ENCODE assay signal across 18 cellular contexts in the genomic region with DNA sequence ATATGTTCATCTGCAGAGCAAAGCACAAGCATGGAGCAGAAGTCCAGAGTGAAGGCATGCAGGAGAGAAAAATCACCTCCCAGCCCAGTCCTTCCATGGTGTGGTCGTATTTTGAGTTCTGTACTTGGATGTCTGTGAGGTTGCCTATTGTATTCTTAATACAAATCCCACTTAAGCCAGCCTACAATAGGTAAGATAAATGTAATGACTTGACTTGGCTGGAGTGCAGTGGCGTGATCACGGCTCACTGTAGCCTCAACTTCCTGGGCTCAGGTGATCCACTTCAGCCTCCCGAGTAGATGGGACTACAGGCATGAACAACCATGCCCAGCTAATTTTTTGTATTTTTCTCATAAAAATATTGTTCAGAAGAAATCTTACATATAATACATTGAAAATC. TPM values are rescaled to one million over a fixed set of nuclear protein-coding genes. Genes with fewer than 3 reads are reported as not detected.
"Had no signal": no experiment of that assay in that cellular context is flagged by ENCODE, and none has a peak within 500 bp of the region (broad histone marks: within the 10 kb centered on the region; RNA-seq: fewer than 3 reads in every experiment).

No MANE protein-coding gene starts in this region.

RNA-seq across cellular contexts. Expression of a gene that starts 6.8 kb away (rescaled TPM):
- total RNA-seq: activated naive CD8-positive, alpha-beta T cell treated with anti-CD3 and anti-CD28 coated beads for 36 hours; activated naive CD8-positive, alpha-beta T cell treated with anti-CD3 and anti-CD28 coated beads, Interleukin-2, amount 10 ng/mL, durations not matched to agents 7 days and 5 days; activated T-cell treated with anti-CD3 and anti-CD28 coated beads, Interleukin-2, amount 50 U/mL, for 4 hours; activated T-helper 1 cell treated with anti-CD3 and anti-CD28 coated beads, Interleukin-12 subunit alpha, Interleukin-12 subunit beta, Interleukin-2, Interleukin-4 antibody, amounts not matched to agents 30 ng/mL and 10 ng/mL and 1 ng/mL, durations not matched to agents 14 hours and 24 hours and 36 hours; activated T-helper 17 cell treated with anti-CD3 and anti-CD28 coated beads, Interleukin-2, amount 50 U/mL, for 72 hours; activated T-helper 2 cell treated with anti-CD3 and anti-CD28 coated beads, Interferon-gamma antibody, Interleukin-2, Interleukin-4, amounts not matched to agents 10 μg/mL and 5 μg/mL and 100 μg/mL, durations not matched to agents 14 hours and 24 hours and 36 hours; adrenal gland; aorta; ascending aorta; astrocyte; body of pancreas; cardiac septum; cerebellum; chondrocyte had no signal
- polyA plus RNA-seq: adrenal gland, aorta, cardiac muscle cell had no signal

RNA-seq across cellular contexts. Expression of a gene that starts 31.3 kb away (rescaled TPM):
- total RNA-seq: activated naive CD4-positive, alpha-beta T cell treated with anti-CD3 and anti-CD28 coated beads for 36 hours; activated naive CD8-positive, alpha-beta T cell treated with anti-CD3 and anti-CD28 coated beads for 36 hours; activated naive CD8-positive, alpha-beta T cell treated with anti-CD3 and anti-CD28 coated beads, Interleukin-2, amount 10 ng/mL, durations not matched to agents 7 days and 5 days; activated T-cell treated with anti-CD3 and anti-CD28 coated beads, Interleukin-2, amount 50 U/mL, for 4 hours; activated T-helper 1 cell treated with anti-CD3 and anti-CD28 coated beads, Interleukin-12 subunit alpha, Interleukin-12 subunit beta, Interleukin-2, Interleukin-4 antibody, amounts not matched to agents 30 ng/mL and 10 ng/mL and 1 ng/mL, durations not matched to agents 14 hours and 24 hours and 36 hours; activated T-helper 2 cell treated with anti-CD3 and anti-CD28 coated beads, Interferon-gamma antibody, Interleukin-2, Interleukin-4, amounts not matched to agents 10 μg/mL and 5 μg/mL and 100 μg/mL, durations not matched to agents 14 hours and 24 hours and 36 hours; ascending aorta; astrocyte; body of pancreas; bronchial epithelial cell; cardiac septum; cerebellum; chondrocyte had no signal
- polyA plus RNA-seq: adipose tissue, cardiac muscle cell had no signal
